17 cellular contexts compared by ENCODE assay signal in the genomic region with DNA sequence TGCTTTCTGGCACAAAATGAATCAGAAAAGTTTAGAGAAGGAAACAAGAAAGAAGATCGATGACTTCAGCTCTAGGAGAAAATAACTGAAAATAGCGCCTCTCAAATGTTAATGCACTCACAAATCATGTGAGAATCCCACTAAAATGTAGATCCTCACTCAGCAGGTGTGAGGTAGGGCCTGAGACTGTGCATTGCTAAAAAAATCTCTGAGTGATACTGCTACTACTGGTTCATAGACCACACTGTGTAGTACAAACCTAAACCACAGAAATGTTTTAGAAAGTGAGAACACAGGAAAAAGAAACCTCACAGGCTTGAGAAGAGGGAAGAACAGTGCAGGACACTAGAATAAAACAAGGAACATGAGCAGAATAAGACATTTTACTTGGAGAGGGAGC. TPM values are rescaled to one million over a fixed set of nuclear protein-coding genes. Genes with fewer than 3 reads are reported as not detected.
A peak's percentile ranks its signal among the peaks of the same experiment; 100 is the strongest.
DNase-seq lines count a peak whose midpoint lies in the region; ATAC-seq and TF ChIP-seq lines count a peak whose summit lies in the region.
"Had no signal": no experiment of that assay in that cellular context is flagged by ENCODE, and none has a peak within 500 bp of the region (broad histone marks: within the 10 kb centered on the region; RNA-seq: fewer than 3 reads in every experiment).

No MANE protein-coding gene starts in this region.

- H3K36me3 Mint-ChIP-seq in activated CD8-positive, alpha-beta memory T cell treated with anti-CD3 and anti-CD28 coated beads, Interleukin-2, amount 10 ng/mL, durations not matched to agents 7 days and 5 days = no peaks in the 10 kb centered on the region

- no peak overlapping the region for H3K4me3 Mint-ChIP-seq in activated CD8-positive, alpha-beta memory T cell treated with anti-CD3 and anti-CD28 coated beads, Interleukin-2, amount 10 ng/mL, durations not matched to agents 7 days and 5 days
- H3K4me3 Mint-ChIP-seq: activated CD4-positive, alpha-beta T cell treated with anti-CD3 and anti-CD28 coated beads for 36 hours; central memory CD8-positive, alpha-beta T cell; T-helper 2 cell treated with Interferon-gamma antibody and Interleukin-4, amounts not matched to agents 5 μg/mL and 100 μg/mL, for 36 hours had no signal

- H3K4me3 ChIP-seq in GM12865 (ENCODE audit: low read depth, low read length) = no peak overlapping the region
- H3K4me3 ChIP-seq: MG63, mucosa of descending colon had no signal

- H3K27me3 Mint-ChIP-seq in activated CD8-positive, alpha-beta memory T cell treated with anti-CD3 and anti-CD28 coated beads, Interleukin-2, amount 10 ng/mL, durations not matched to agents 7 days and 5 days = peaks cover 13% of the 10 kb centered on the region
- H3K27me3 Mint-ChIP-seq: central memory CD8-positive, alpha-beta T cell had no signal

- no peak for TF ChIP-seq CTCF in GM12865 (IDR thresholded peaks at IDR 0.05; ENCODE audit: insufficient read depth, low read depth, low read length, missing control alignments)

- H3K9me3 Mint-ChIP-seq in activated CD8-positive, alpha-beta memory T cell treated with anti-CD3 and anti-CD28 coated beads, Interleukin-2, amount 10 ng/mL, durations not matched to agents 7 days and 5 days (ENCODE audit: low read depth) = no peaks in the 10 kb centered on the region
- H3K9me3 Mint-ChIP-seq: T-helper 2 cell treated with Interferon-gamma antibody and Interleukin-4, amounts not matched to agents 5 μg/mL and 100 μg/mL, for 36 hours had no signal

- H3K27ac Mint-ChIP-seq in activated CD8-positive, alpha-beta memory T cell treated with anti-CD3 and anti-CD28 coated beads, Interleukin-2, amount 10 ng/mL, durations not matched to agents 7 days and 5 days = no peak overlapping the region
- H3K27ac Mint-ChIP-seq: activated CD4-positive, alpha-beta T cell treated with anti-CD3 and anti-CD28 coated beads for 36 hours; T-helper 2 cell treated with Interferon-gamma antibody and Interleukin-4, amounts not matched to agents 5 μg/mL and 100 μg/mL, for 36 hours had no signal

- peaks cover 6% of the 10 kb centered on the region for H3K4me1 Mint-ChIP-seq in activated CD8-positive, alpha-beta memory T cell treated with anti-CD3 and anti-CD28 coated beads, Interleukin-2, amount 10 ng/mL, durations not matched to agents 7 days and 5 days
- H3K4me1 Mint-ChIP-seq: activated CD4-positive, alpha-beta T cell treated with anti-CD3 and anti-CD28 coated beads for 36 hours; central memory CD8-positive, alpha-beta T cell had no signal

- intact Hi-C loops in Right ventricle myocardium inferior (cut with DNase I) = no loop called here

- peak; percentile 69 for DNase-seq in GM12865 (ENCODE audit: low read depth)
- DNase-seq in Right ventricle myocardium inferior (ENCODE audit: missing footprints) = no peak
- no peak for DNase-seq in activated CD8-positive, alpha-beta memory T cell treated with anti-CD3 and anti-CD28 coated beads for 24 hours
- DNase-seq in activated CD8-positive, alpha-beta memory T cell treated with anti-CD3 and anti-CD28 coated beads, Interleukin-2, amount 10 ng/mL, durations not matched to agents 7 days and 5 days = no peak
- DNase-seq in stimulated activated CD4-positive, alpha-beta T cell treated with anti-CD3 and anti-CD28 coated beads, Interleukin-2, amount 100 ng/mL, for 24 hours = no peak
- DNase-seq: activated CD4-positive, alpha-beta T cell treated with anti-CD3 and anti-CD28 coated beads for 36 hours; MG63; mucosa of descending colon had no signal

- ATAC-seq in GM19463 (IDR thresholded peaks at IDR 0.05; ENCODE audit: unreplicated experiment) (peak; percentile 53), HG02642 (IDR thresholded peaks at IDR 0.05; ENCODE audit: poor library complexity, unreplicated experiment) (peak; percentile 50), HG03378 (IDR thresholded peaks at IDR 0.05; ENCODE audit: unreplicated experiment) (peak; percentile 78), Right ventricle myocardium inferior (no peak)
- ATAC-seq in activated CD8-positive, alpha-beta memory T cell treated with anti-CD3 and anti-CD28 coated beads, Interleukin-2, amount 10 ng/mL, durations not matched to agents 7 days and 5 days = no peak
- ATAC-seq: activated CD4-positive, alpha-beta T cell treated with anti-CD3 and anti-CD28 coated beads for 36 hours; mucosa of descending colon had no signal

- CTCF ChIA-PET in activated CD8-positive, alpha-beta memory T cell treated with anti-CD3 and anti-CD28 coated beads, Interleukin-2, amount 10 ng/mL, durations not matched to agents 7 days and 5 days (lab: Charles Lee) = no interaction called here

RNA-seq across cellular contexts. Expression of a gene that starts 2.0 kb away (rescaled TPM):
- total RNA-seq in Right ventricle myocardium inferior = not detected
- not detected for total RNA-seq in activated CD8-positive, alpha-beta memory T cell treated with anti-CD3 and anti-CD28 coated beads, Interleukin-2, amount 10 ng/mL, durations not matched to agents 7 days and 5 days
- total RNA-seq: A673; activated CD4-positive, alpha-beta T cell treated with anti-CD3 and anti-CD28 coated beads for 36 hours; endothelial cell of umbilical vein; HT1080; osteocyte had no signal

RNA-seq across cellular contexts. Expression of a gene that starts 18.5 kb away (rescaled TPM):
- not detected for total RNA-seq in Right ventricle myocardium inferior
- not detected for total RNA-seq in activated CD8-positive, alpha-beta memory T cell treated with anti-CD3 and anti-CD28 coated beads, Interleukin-2, amount 10 ng/mL, durations not matched to agents 7 days and 5 days
- total RNA-seq: A673; activated CD4-positive, alpha-beta T cell treated with anti-CD3 and anti-CD28 coated beads for 36 hours; endothelial cell of umbilical vein; HT1080; mucosa of descending colon; osteocyte had no signal

RNA-seq across cellular contexts. Expression of a gene that starts 35.5 kb away (rescaled TPM):
- not detected for total RNA-seq in Right ventricle myocardium inferior
- not detected for total RNA-seq in activated CD8-positive, alpha-beta memory T cell treated with anti-CD3 and anti-CD28 coated beads, Interleukin-2, amount 10 ng/mL, durations not matched to agents 7 days and 5 days
- total RNA-seq: A673; activated CD4-positive, alpha-beta T cell treated with anti-CD3 and anti-CD28 coated beads for 36 hours; endothelial cell of umbilical vein; HT1080; osteocyte had no signal

RNA-seq across cellular contexts. Expression of a gene that starts 39.7 kb away (rescaled TPM):
- not detected for total RNA-seq in Right ventricle myocardium inferior
- not detected for total RNA-seq in activated CD8-positive, alpha-beta memory T cell treated with anti-CD3 and anti-CD28 coated beads, Interleukin-2, amount 10 ng/mL, durations not matched to agents 7 days and 5 days
- total RNA-seq: A673; activated CD4-positive, alpha-beta T cell treated with anti-CD3 and anti-CD28 coated beads for 36 hours; endothelial cell of umbilical vein; HT1080; mucosa of descending colon; osteocyte had no signal

Comparison
In these comparisons a context has a peak if more than half of its experiments do, and no peak if none do; other contexts are left out.
1. ATAC-seq: peak in GM19463 (single experiment), HG02642 (single experiment) and HG03378 (single experiment); none in Right ventricle myocardium inferior (single experiment) and activated CD8-positive, alpha-beta memory T cell treated with anti-CD3 and anti-CD28 coated beads, Interleukin-2, amount 10 ng/mL, durations not matched to agents 7 days and 5 days (single experiment).